ENCODE assay signal across 8 cellular contexts in genomic region chr11:818396-819128, GRCh38. TPM values are rescaled to one million over a fixed set of nuclear protein-coding genes. Genes with fewer than 3 reads are reported as not detected.
DNase-seq lines count a peak whose midpoint lies in the region; ATAC-seq and TF ChIP-seq lines count a peak whose summit lies in the region.

TSS of gene PNPLA2 (plus strand) at chr11:818914. CDS start at chr11:819719, 805 bp downstream.

- DNase-seq in fibroblast of lung (ENCODE audit: low read depth in 2 of 2) (peak in 1 of 2 donors; percentile 56), neural progenitor cell (ENCODE audit: low spot score) (no peak), SW 1271 (lab: John Stamatoyannopoulos, UW) (no peak), NCI-H1048 (lab: John Stamatoyannopoulos, UW) (no peak), NCI-H510A treated with DMSO at 0.1 percent for 48 hours (lab: John Stamatoyannopoulos, UW) (no peak), Kasumi-1 (lab: John Stamatoyannopoulos, UW) (no peak)

- H3K36me3 Mint-ChIP-seq in neural progenitor cell = peaks cover 5% of the 10 kb centered on the region

- H3K4me3 ChIP-seq in SU-DHL-6 (ENCODE audit: insufficient read depth, low read length, poor library complexity, severe bottlenecking) (peak within 1 kb of the TSS; percentile 61), fibroblast of lung (replicated peaks in 1 of 4; ENCODE audit: control extremely low read depth in 1 of 4, insufficient read depth in 1 of 4, low read depth in 3 of 4, low read length in 4 of 4) (peak within 1 kb of the TSS; percentile 46 to 81 (median 66)), neural progenitor cell (peak within 1 kb of the TSS; percentile 92)

- H3K27ac Mint-ChIP-seq in neural progenitor cell = peak within 1 kb of the TSS; percentile 85

- no peaks in the 10 kb centered on the region for H3K9me3 Mint-ChIP-seq in neural progenitor cell

- no peaks in the 10 kb centered on the region for H3K9me3 ChIP-seq in SU-DHL-6 (ENCODE audit: insufficient read depth, low read length)
- H3K9me3 ChIP-seq in fibroblast of lung (ENCODE audit: control insufficient read depth, insufficient read depth, low read depth, low read length) = no peaks in the 10 kb centered on the region
- H3K9me3 ChIP-seq in neural progenitor cell (ENCODE audit: low read depth) = no peaks in the 10 kb centered on the region

- H3K27me3 ChIP-seq in SU-DHL-6 (ENCODE audit: low read length) (no peaks in the 10 kb centered on the region), fibroblast of lung (ENCODE audit: control insufficient read depth, insufficient read depth, low read length) (no peaks in the 10 kb centered on the region), neural progenitor cell (no peaks in the 10 kb centered on the region)

- peak; percentile 1 for ATAC-seq in GM21526 (IDR thresholded peaks at IDR 0.05; ENCODE audit: low FRiP score, unreplicated experiment)

- H3F3A ChIP-seq in SU-DHL-6 (ENCODE audit: insufficient read depth) (peaks cover 7% of the 10 kb centered on the region; the same call in 1 of the 2 replicates), neural progenitor cell (ENCODE audit: low read depth) (peaks cover 31% of the 10 kb centered on the region)

- peak within 1 kb of the TSS; percentile 34; the same call in 1 of the 2 replicates for H3K27ac ChIP-seq in SU-DHL-6 (ENCODE audit: low read depth, low read length)
- H3K27ac ChIP-seq in fibroblast of lung (ENCODE audit: insufficient read depth, low read length) = peak within 1 kb of the TSS; percentile 82
- H3K27ac ChIP-seq in neural progenitor cell = no peak within 1 kb of the TSS

- peak within 1 kb of the TSS; percentile 81 for H3K4me3 Mint-ChIP-seq in neural progenitor cell

- H3K9ac ChIP-seq in SU-DHL-6 (ENCODE audit: low read length) = peak within 1 kb of the TSS; percentile 61
- peak within 1 kb of the TSS; percentile 90 for H3K9ac ChIP-seq in fibroblast of lung (ENCODE audit: insufficient read depth, low read length)
- H3K9ac ChIP-seq in neural progenitor cell = peak within 1 kb of the TSS; percentile 51

- H3K36me3 ChIP-seq in SU-DHL-6 (ENCODE audit: low read length) (no peaks in the 10 kb centered on the region), fibroblast of lung (ENCODE audit: control insufficient read depth, insufficient read depth, low read length) (peaks cover 10% of the 10 kb centered on the region), neural progenitor cell (no peaks in the 10 kb centered on the region)

- H3K4me2 ChIP-seq in SU-DHL-6 (ENCODE audit: low read depth, low read length, poor library complexity, severe bottlenecking) (peak within 1 kb of the TSS; percentile 59), fibroblast of lung (ENCODE audit: extremely low read depth, insufficient read depth, low read length) (peak within 1 kb of the TSS; percentile 82), neural progenitor cell (peak within 1 kb of the TSS; percentile 94)

- no peaks in the 10 kb centered on the region for H3K9me2 ChIP-seq in SU-DHL-6 (replicated peaks; ENCODE audit: insufficient read depth, low read length)

- H3K4me1 ChIP-seq in fibroblast of lung (ENCODE audit: control insufficient read depth, extremely low read depth, insufficient read depth, low read length) = peaks cover 20% of the 10 kb centered on the region
- H3K4me1 ChIP-seq in neural progenitor cell = no peaks in the 10 kb centered on the region

- TF ChIP-seq CTCF in SU-DHL-6 (IDR thresholded peaks at IDR 0.05; ENCODE audit: insufficient read depth, low read length, poor library complexity, severe bottlenecking) (no peak), fibroblast of lung (conservative IDR thresholded peaks at IDR 0.05 in 1 of 2, IDR thresholded peaks at IDR 0.05 in 1 of 2; ENCODE audit: low read depth in 1 of 2, low read length in 2 of 2) (no peak), neural progenitor cell (IDR thresholded peaks at IDR 0.05) (no peak)

- peaks cover 9% of the 10 kb centered on the region for H3K27me3 Mint-ChIP-seq in neural progenitor cell (ENCODE audit: insufficient read depth, low read depth)

- H3K79me2 ChIP-seq in SU-DHL-6 (ENCODE audit: insufficient read depth, low read length) (no peaks in the 10 kb centered on the region), fibroblast of lung (ENCODE audit: control insufficient read depth, insufficient read depth, low read length) (peaks cover 16% of the 10 kb centered on the region), neural progenitor cell (ENCODE audit: low read depth) (peaks cover 9% of the 10 kb centered on the region)

- H2AFZ ChIP-seq in SU-DHL-6 (ENCODE audit: low read depth, low read length, severe bottlenecking) = peak within 1 kb of the TSS; percentile 49
- H2AFZ ChIP-seq in fibroblast of lung (ENCODE audit: low read length) = peak within 1 kb of the TSS; percentile 46
- H2AFZ ChIP-seq in neural progenitor cell (replicated peaks) = no peak within 1 kb of the TSS

- peaks cover 8% of the 10 kb centered on the region for H3K4me1 Mint-ChIP-seq in neural progenitor cell

- H4K20me1 ChIP-seq in SU-DHL-6 (ENCODE audit: low read depth, low read length) (no peaks in the 10 kb centered on the region; the same call in 1 of the 2 replicates), fibroblast of lung (ENCODE audit: control insufficient read depth, extremely low read depth, insufficient read depth, low read length) (no peaks in the 10 kb centered on the region), neural progenitor cell (ENCODE audit: low read depth) (peaks cover 34% of the 10 kb centered on the region)

RNA-seq across cellular contexts. Expression of gene PNPLA2, which starts in this region (rescaled TPM):
- total RNA-seq in fibroblast of lung (16.2 and 33.9 TPM in 2 replicates), neural progenitor cell (ENCODE audit: low replicate concordance) (2.6 and 20.9 TPM in 2 replicates)
- polyA plus RNA-seq in fibroblast of lung = 16.2 and 17.0 TPM in 2 replicates
- polyA plus RNA-seq in fibroblast of lung (2012) = 65.5 and 80.5 TPM in 2 replicates
- 108 and 136 TPM in 2 replicates for polyA minus RNA-seq in fibroblast of lung (ENCODE audit: low replicate concordance)
